In the genomic region with DNA sequence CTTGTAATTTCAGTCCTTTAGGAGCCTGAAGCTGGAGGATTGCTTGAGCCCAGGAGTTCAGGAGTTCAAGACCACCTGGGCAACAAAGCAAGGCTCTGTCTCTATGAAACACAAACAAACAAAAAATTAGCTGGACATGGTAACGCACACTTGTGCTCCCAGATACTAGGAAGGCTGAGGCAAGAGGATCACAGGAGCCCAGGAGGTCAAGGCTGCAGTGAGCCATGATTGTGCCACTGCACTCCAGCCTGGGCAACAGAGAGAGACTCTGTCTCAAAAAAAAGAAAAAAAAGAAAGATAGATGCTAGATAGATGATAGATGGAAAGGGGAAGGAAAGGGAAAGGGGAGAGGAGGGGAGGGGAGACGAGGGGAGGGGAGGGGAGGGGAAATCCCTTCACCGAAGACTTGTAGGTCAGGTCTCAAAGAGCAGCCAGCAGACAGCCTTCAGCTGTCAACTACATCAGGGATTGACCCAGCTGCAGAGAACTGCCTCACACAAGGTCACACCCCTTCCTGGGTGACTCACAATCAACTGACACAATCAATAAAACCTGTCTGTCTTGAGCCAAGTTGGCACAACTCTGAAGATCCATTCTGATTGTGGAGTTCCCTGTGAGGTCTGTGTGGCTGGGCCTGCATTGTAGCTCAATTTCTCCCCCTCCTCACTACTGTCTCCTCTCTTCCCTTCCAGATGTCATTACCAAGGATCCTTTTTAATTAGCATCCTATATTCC, we compare ENCODE assay signal across 11 cellular contexts.
DNase-seq lines count a peak whose midpoint lies in the region; ATAC-seq and TF ChIP-seq lines count a peak whose summit lies in the region.
"Had no signal": no experiment of that assay in that cellular context is flagged by ENCODE, and none has a peak within 500 bp of the region (broad histone marks: within the 10 kb centered on the region; RNA-seq: fewer than 3 reads in every experiment).

No MANE protein-coding gene starts in this region.

- H3K27ac ChIP-seq in stomach, result peak overlapping the region in 1 of 5 donors; percentile 30
- H3K27ac ChIP-seq: neural progenitor cell had no signal

- H3K36me3 ChIP-seq in stomach, result no peaks in the 10 kb centered on the region
- H3K36me3 ChIP-seq: neural progenitor cell had no signal

- DNase-seq in NCI-H2029 (lab: John Stamatoyannopoulos, UW), result peak; percentile 44
- no peak for DNase-seq in NCI-H2029 treated with DMSO at 0.1 percent for 48 hours (lab: John Stamatoyannopoulos, UW)
- DNase-seq in RPMI7951 (ENCODE audit: low read depth), result peak; percentile 44
- DNase-seq in foreskin melanocyte, result peak; percentile 30
- DNase-seq in stomach, result peak; percentile 39
- no peak for DNase-seq in central memory CD4-positive, alpha-beta T cell
- DNase-seq in effector CD8-positive, alpha-beta T cell (lab: John Stamatoyannopoulos, UW), result no peak
- DNase-seq: activated CD4-positive, alpha-beta T cell treated with anti-CD3 and anti-CD28 coated beads for 1 hour; amniotic stem cell had no signal

- ATAC-seq in HG02623 (IDR thresholded peaks at IDR 0.05; ENCODE audit: unreplicated experiment), result no peak

- no peak for TF ChIP-seq EP300 in stomach (IDR thresholded peaks at IDR 0.05)

- H3K9me3 ChIP-seq in stomach, result no peaks in the 10 kb centered on the region

- peaks cover 0 to 12% (median 0%) of the 10 kb centered on the region in 4 donors for H3K4me1 ChIP-seq in stomach
- H3K4me1 ChIP-seq: neural progenitor cell had no signal

- no peak overlapping the region for H3K4me3 ChIP-seq in stomach
- H3K4me3 ChIP-seq: neural progenitor cell had no signal

- TF ChIP-seq POLR2A in stomach (IDR thresholded peaks at IDR 0.05), result no peak

- intact Hi-C loops in stomach (cut with DNase I; ENCODE audit: low total_unique reads), result no loop called here

- no peaks in the 10 kb centered on the region for H3K27me3 ChIP-seq in stomach
- H3K27me3 ChIP-seq: neural progenitor cell had no signal

- no peak for TF ChIP-seq CTCF in stomach (IDR thresholded peaks at IDR 0.05)

- WGBS in stomach, 5 donors, result 21 to 38% (median 28%) methylated on average over 2 to 3 of the region's 3 CpGs

Comparison
In these comparisons a context has a peak if more than half of its experiments do, and no peak if none do; other contexts are left out.
1. DNase-seq: peak in NCI-H2029 (single experiment), RPMI7951 (single experiment), foreskin melanocyte (single experiment) and stomach (single experiment); none in NCI-H2029 treated with DMSO at 0.1 percent for 48 hours (single experiment), central memory CD4-positive, alpha-beta T cell (single experiment) and effector CD8-positive, alpha-beta T cell (single experiment).